In the genomic region with DNA sequence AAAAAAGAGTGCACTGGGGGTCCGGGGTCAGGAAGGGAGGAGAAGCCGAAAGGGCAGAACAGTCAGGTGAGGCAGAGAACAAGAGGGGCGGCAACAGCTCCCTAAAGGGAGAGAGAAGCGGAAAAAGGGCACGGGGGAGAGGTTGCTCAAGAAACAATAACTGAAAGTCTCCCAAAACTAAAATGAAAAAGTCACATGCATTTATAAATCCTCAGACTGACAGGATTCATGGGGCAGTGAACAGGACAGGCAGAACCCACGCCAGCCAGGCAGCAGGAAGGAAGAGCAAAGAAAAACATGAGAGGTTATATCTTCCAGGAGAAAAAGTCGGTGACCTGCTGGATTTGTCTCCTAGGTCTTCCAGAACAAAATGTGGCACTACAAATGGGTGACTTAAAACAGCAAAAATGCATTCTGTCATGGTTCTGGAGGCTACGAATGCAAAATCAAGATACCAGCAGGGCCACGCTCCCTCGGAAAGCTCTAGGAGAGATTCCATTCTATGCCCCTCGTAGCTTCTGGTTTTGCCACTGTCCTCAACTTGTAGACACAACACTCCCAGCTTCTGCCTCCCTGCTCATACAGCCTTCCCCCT, we compare ENCODE assay signal across 28 cellular contexts.
DNase-seq lines count a peak whose midpoint lies in the region; ATAC-seq and TF ChIP-seq lines count a peak whose summit lies in the region.
"Had no signal": no experiment of that assay in that cellular context is flagged by ENCODE, and none has a peak within 500 bp of the region (broad histone marks: within the 10 kb centered on the region; RNA-seq: fewer than 3 reads in every experiment).

No MANE protein-coding gene starts in this region.

- H3K27me3 ChIP-seq in BLaER1, result no peaks in the 10 kb centered on the region
- no peaks in the 10 kb centered on the region for H3K27me3 ChIP-seq in ascending aorta
- H3K27me3 ChIP-seq in neuronal stem cell (ENCODE audit: control insufficient read depth in 3 of 3, insufficient read depth in 3 of 3, low read depth in 1 of 3, low read length in 3 of 3), result no peaks in the 10 kb centered on the region
- no peaks in the 10 kb centered on the region for H3K27me3 ChIP-seq in right cardiac atrium (ENCODE audit: control insufficient read depth, insufficient read depth)
- H3K27me3 ChIP-seq: MG63, SJSA1 had no signal

- H3K9me3 Mint-ChIP-seq in endothelial cell (ENCODE audit: unreplicated experiment), result no peaks in the 10 kb centered on the region

- no peak overlapping the region for H2BK5ac ChIP-seq in neuronal stem cell (ENCODE audit: low read length)

- H4K91ac ChIP-seq in neuronal stem cell (ENCODE audit: low read depth, low read length, poor library complexity), result no peak overlapping the region

- peaks cover 8% of the 10 kb centered on the region for H3K36me3 Mint-ChIP-seq in endothelial cell (ENCODE audit: low read depth, unreplicated experiment)
- H3K36me3 Mint-ChIP-seq: CD8-positive, alpha-beta T cell had no signal

- TF ChIP-seq CTCF in ascending aorta (IDR thresholded peaks at IDR 0.05), result no peak
- no peak for TF ChIP-seq CTCF in endothelial cell (IDR thresholded peaks at IDR 0.05; ENCODE audit: unreplicated experiment)

- H3K9me3 ChIP-seq in BLaER1, result peaks cover 10% of the 10 kb centered on the region
- H3K9me3 ChIP-seq in ascending aorta, result peaks cover 0 to 21% of the 10 kb centered on the region in 2 donors
- H3K9me3 ChIP-seq in neuronal stem cell (replicated peaks in 1 of 2; ENCODE audit: control insufficient read depth in 2 of 2, insufficient read depth in 1 of 2, low read depth in 1 of 2, low read length in 2 of 2), result peaks cover 0 to 1% of the 10 kb centered on the region in 2 donors
- no peaks in the 10 kb centered on the region for H3K9me3 ChIP-seq in right cardiac atrium (ENCODE audit: control insufficient read depth, low read length)
- H3K9me3 ChIP-seq: Caco-2, SJSA1 had no signal

- H3K14ac ChIP-seq in neuronal stem cell (ENCODE audit: low read length), result no peak overlapping the region

- no peak overlapping the region for H2BK12ac ChIP-seq in neuronal stem cell (ENCODE audit: low read length)

- H3K36me3 ChIP-seq in BLaER1 (no peaks in the 10 kb centered on the region), ascending aorta (no peaks in the 10 kb centered on the region), neuronal stem cell (replicated peaks in 1 of 2; ENCODE audit: control insufficient read depth in 2 of 2, insufficient read depth in 2 of 2, low read length in 2 of 2) (no peaks in the 10 kb centered on the region)
- H3K36me3 ChIP-seq: MG63, SJSA1 had no signal

- H3K4me1 Mint-ChIP-seq in endothelial cell (ENCODE audit: unreplicated experiment), result peaks cover 25% of the 10 kb centered on the region

- no CpG with 5 or more reads among the region's 11 CpGs for WGBS in neuronal stem cell (ENCODE audit: extremely low coverage in 2 of 2, insufficient read length in 2 of 2, insufficient replicate concordance in 1 of 2), 2 donors
- WGBS in right cardiac atrium, result 90% methylated on average over 11 of the region's 11 CpGs

- H3K79me1 ChIP-seq in neuronal stem cell (ENCODE audit: low read depth, low read length), result peaks cover 2% of the 10 kb centered on the region

- no peaks in the 10 kb centered on the region for H4K20me1 ChIP-seq in BLaER1

- H3K27ac ChIP-seq in BLaER1, result no peak overlapping the region
- peak overlapping the region; percentile 52 to 62 for H3K27ac ChIP-seq in ascending aorta
- H3K27ac ChIP-seq in neuronal stem cell (replicated peaks; ENCODE audit: low read length), result no peak overlapping the region
- H3K27ac ChIP-seq in right cardiac atrium (ENCODE audit: low read length), result no peak overlapping the region
- H3K27ac ChIP-seq: PC-9, SJSA1 had no signal

- H2AK5ac ChIP-seq in neuronal stem cell (ENCODE audit: low read depth, low read length), result peak overlapping the region; percentile 30

- peak overlapping the region; percentile 27 for H3K4me2 ChIP-seq in BLaER1
- no peak overlapping the region for H3K4me2 ChIP-seq in neuronal stem cell (ENCODE audit: insufficient read depth, low read length, poor library complexity, severe bottlenecking)
- H3K4me2 ChIP-seq: PC-9 had no signal

- no peak overlapping the region for H2AFZ ChIP-seq in neuronal stem cell (ENCODE audit: low read length)
- H2AFZ ChIP-seq: PC-9 had no signal

- H4K8ac ChIP-seq in neuronal stem cell (ENCODE audit: low read depth, low read length), result no peak overlapping the region

- H3K4me1 ChIP-seq in BLaER1 (peaks cover 32% of the 10 kb centered on the region), ascending aorta (peaks cover 7 to 21% of the 10 kb centered on the region in 2 donors), neuronal stem cell (ENCODE audit: control insufficient read depth in 2 of 2, insufficient read depth in 1 of 2, low read depth in 1 of 2, low read length in 2 of 2) (peaks cover 0 to 2% of the 10 kb centered on the region in 2 donors), right cardiac atrium (ENCODE audit: control insufficient read depth, insufficient read depth, low read length) (no peaks in the 10 kb centered on the region)
- H3K4me1 ChIP-seq: Caco-2 had no signal

- intact Hi-C loops in ascending aorta (cut with DNase I) (loop anchor here (5.0 to 10.0 kb wide), 2 partner anchors 32 to 195 kb away; no protein-coding TSS in a partner anchor), right cardiac atrium (cut with DNase I) (loop anchor here in 3 of 4 donors (10.0 kb wide), 3 partner anchors 95 to 315 kb away; a partner anchor contains a TSS)

- H3K9ac ChIP-seq in BLaER1 (no peak overlapping the region), neuronal stem cell (ENCODE audit: low read depth, low read length, poor library complexity) (no peak overlapping the region)

- H2BK120ac ChIP-seq in neuronal stem cell (ENCODE audit: low read depth, low read length), result no peak overlapping the region

- peak in 1 of 2 donors; percentile 33 for DNase-seq in ascending aorta (ENCODE audit: low spot score in 2 of 2)
- no peak for DNase-seq in endothelial cell (ENCODE audit: low spot score)
- DNase-seq in neuronal stem cell (ENCODE audit: low spot score), result no peak
- no peak for DNase-seq in right cardiac atrium
- no peak for DNase-seq in germinal center (ENCODE audit: low spot score)
- no peak for DNase-seq in SHP77 treated with DMSO at 0.1 percent for 48 hours (lab: John Stamatoyannopoulos, UW)
- DNase-seq in putamen (ENCODE audit: low spot score), result no peak
- DNase-seq: C1 segment of cervical spinal cord; Caco-2; CD8-positive, alpha-beta T cell; EL; GDM1; HCEC 1CT; KG1; MG63; NCI-H1105 treated with DMSO at 0.1 percent for 48 hours; NCI-H146; NCI-H1930; NCI-H2107; NCI-H446; NCI-H524 treated with DMSO at 0.1 percent for 48 hours; NCI-H774; NK-92 treated with Interleukin-12 subunit alpha and Interleukin-12 subunit beta, amount 100 ng/mL, for 24 hours; PC-9 had no signal

- no peak overlapping the region for H2BK15ac ChIP-seq in neuronal stem cell (ENCODE audit: low read length)

- H3K27me3 Mint-ChIP-seq in endothelial cell (ENCODE audit: unreplicated experiment), result peaks cover 5% of the 10 kb centered on the region

- ATAC-seq in right cardiac atrium, result no peak
- ATAC-seq: CD8-positive, alpha-beta T cell; GM12878; Right ventricle myocardium inferior had no signal

- H3K23ac ChIP-seq in neuronal stem cell (ENCODE audit: low read depth, low read length, poor library complexity), result peak overlapping the region; percentile 69

- no peak overlapping the region for H3K18ac ChIP-seq in neuronal stem cell (ENCODE audit: low read length)

- no peak overlapping the region for H3K4ac ChIP-seq in neuronal stem cell (ENCODE audit: low read length)

- H3K4me3 ChIP-seq in BLaER1 (no peak overlapping the region), ascending aorta (no peak overlapping the region), neuronal stem cell (ENCODE audit: low read length in 2 of 2) (no peak overlapping the region), right cardiac atrium (ENCODE audit: low read length) (no peak overlapping the region)
- H3K4me3 ChIP-seq: GM12878, MG63, PC-9, SJSA1 had no signal

- H3K4me3 Mint-ChIP-seq in endothelial cell (ENCODE audit: unreplicated experiment), result peak overlapping the region; percentile 25
- H3K4me3 Mint-ChIP-seq: CD8-positive, alpha-beta T cell had no signal

- no peak overlapping the region for H3K27ac Mint-ChIP-seq in endothelial cell (ENCODE audit: unreplicated experiment)
- H3K27ac Mint-ChIP-seq: CD8-positive, alpha-beta T cell had no signal

Comparison
In these comparisons a context has a peak if more than half of its experiments do, and no peak if none do; other contexts are left out.
1. H3K27ac ChIP-seq: peak in ascending aorta (2 of 2); none in BLaER1 (single experiment), neuronal stem cell (single experiment) and right cardiac atrium (single experiment).